In the genomic region with DNA sequence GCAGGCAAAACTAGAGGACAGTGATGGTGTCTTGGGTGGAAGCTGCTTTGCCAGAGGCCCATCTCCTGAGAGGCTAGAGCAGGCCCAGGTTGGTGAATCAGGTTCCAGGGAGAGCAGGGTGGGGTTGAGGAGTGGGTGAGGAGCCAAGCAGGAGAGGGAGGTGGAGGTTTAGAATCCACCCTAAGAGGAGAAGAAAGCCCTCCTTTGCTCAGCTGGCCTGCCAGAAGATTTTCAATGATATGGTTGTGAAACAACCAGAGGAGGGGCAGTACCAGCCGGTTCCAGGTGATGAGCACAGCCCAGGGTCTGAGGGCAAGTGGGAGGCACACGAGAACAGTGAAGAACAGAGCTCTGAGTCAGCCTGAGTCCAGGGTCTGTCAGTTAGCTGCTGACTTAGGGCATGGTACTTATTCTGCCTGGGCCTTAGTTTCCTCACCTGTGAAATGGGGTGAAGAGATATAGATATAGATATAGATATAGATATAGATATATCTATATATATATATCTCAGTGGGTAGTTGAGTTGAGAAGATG, we compare ENCODE assay signal across 18 cellular contexts. TPM values are rescaled to one million over a fixed set of nuclear protein-coding genes. Genes with fewer than 3 reads are reported as not detected.
DNase-seq lines count a peak whose midpoint lies in the region; ATAC-seq and TF ChIP-seq lines count a peak whose summit lies in the region.
"Had no signal": no experiment of that assay in that cellular context is flagged by ENCODE, and none has a peak within 500 bp of the region (broad histone marks: within the 10 kb centered on the region; RNA-seq: fewer than 3 reads in every experiment).

No MANE protein-coding gene starts in this region.

- H3K9ac ChIP-seq in GM23248 = no peak overlapping the region
- H3K9ac ChIP-seq: SK-N-SH had no signal

- no peak overlapping the region for H3K4me2 ChIP-seq in GM23248 (ENCODE audit: unreplicated experiment)
- H3K4me2 ChIP-seq: SK-N-SH had no signal

- no peaks in the 10 kb centered on the region for H3K27me3 Mint-ChIP-seq in WTC11 (ENCODE audit: low read depth)
- H3K27me3 Mint-ChIP-seq in memory B cell = no peaks in the 10 kb centered on the region
- H3K27me3 Mint-ChIP-seq in CD4-positive, alpha-beta memory T cell = no peaks in the 10 kb centered on the region
- H3K27me3 Mint-ChIP-seq: activated naive CD8-positive, alpha-beta T cell treated with anti-CD3 and anti-CD28 coated beads, Interleukin-2, amount 10 ng/mL, durations not matched to agents 7 days and 5 days; CD8-positive, alpha-beta memory T cell had no signal

- H3K4me3 Mint-ChIP-seq in WTC11 = no peak overlapping the region
- H3K4me3 Mint-ChIP-seq in memory B cell = no peak overlapping the region
- no peak overlapping the region for H3K4me3 Mint-ChIP-seq in CD4-positive, alpha-beta memory T cell
- H3K4me3 Mint-ChIP-seq: activated naive CD8-positive, alpha-beta T cell treated with anti-CD3 and anti-CD28 coated beads, Interleukin-2, amount 10 ng/mL, durations not matched to agents 7 days and 5 days; CD8-positive, alpha-beta memory T cell; HFFc6 had no signal

- H3K4me1 ChIP-seq in CD4-positive, alpha-beta memory T cell (ENCODE audit: insufficient read depth, low read length) = no peaks in the 10 kb centered on the region
- peaks cover 8% of the 10 kb centered on the region for H3K4me1 ChIP-seq in GM23248 (ENCODE audit: insufficient read depth)

- intact Hi-C loops in CD4-positive, alpha-beta memory T cell (cut with micrococcal nuclease) = no loop called here

- ATAC-seq in HG03432 (IDR thresholded peaks at IDR 0.05; ENCODE audit: unreplicated experiment) = peak; percentile 37
- no peak for ATAC-seq in WTC11
- ATAC-seq in memory B cell (ENCODE audit: low read depth) = no peak
- ATAC-seq in stimulated activated naive CD8-positive, alpha-beta T cell treated with anti-CD3 and anti-CD28 coated beads, Interleukin-15, Interleukin-2, amounts not matched to agents 100 U/mL and 50 U/mL, for 24 hours = peak; percentile 48
- no peak for ATAC-seq in GM19328 (IDR thresholded peaks at IDR 0.05; ENCODE audit: unreplicated experiment)

- no peaks in the 10 kb centered on the region for H3K27me3 ChIP-seq in CD4-positive, alpha-beta memory T cell (ENCODE audit: insufficient read depth, low read length)
- no peaks in the 10 kb centered on the region for H3K27me3 ChIP-seq in GM23248 (replicated peaks; ENCODE audit: insufficient read depth)

- H3K9me3 Mint-ChIP-seq in WTC11 = no peaks in the 10 kb centered on the region
- no peaks in the 10 kb centered on the region for H3K9me3 Mint-ChIP-seq in memory B cell
- peaks cover 0 to 2% (median 0%) of the 10 kb centered on the region in 8 donors for H3K9me3 Mint-ChIP-seq in CD4-positive, alpha-beta memory T cell
- H3K9me3 Mint-ChIP-seq: activated naive CD8-positive, alpha-beta T cell treated with anti-CD3 and anti-CD28 coated beads, Interleukin-2, amount 10 ng/mL, durations not matched to agents 7 days and 5 days; CD8-positive, alpha-beta memory T cell; HFFc6 had no signal

- H3K36me3 ChIP-seq in CD4-positive, alpha-beta memory T cell (ENCODE audit: insufficient read depth, low read length) = no peaks in the 10 kb centered on the region
- H3K36me3 ChIP-seq in GM23248 (ENCODE audit: low read depth) = no peaks in the 10 kb centered on the region
- H3K36me3 ChIP-seq: WERI-Rb-1 had no signal

- H2AFZ ChIP-seq in GM23248 = no peak overlapping the region

- peaks cover 38% of the 10 kb centered on the region for H3K4me1 Mint-ChIP-seq in WTC11
- peaks cover 56% of the 10 kb centered on the region for H3K4me1 Mint-ChIP-seq in memory B cell
- H3K4me1 Mint-ChIP-seq in CD4-positive, alpha-beta memory T cell = peaks cover 0 to 3% (median 0%) of the 10 kb centered on the region in 4 donors

- no peak for TF ChIP-seq CTCF in WTC11 (IDR thresholded peaks at IDR 0.05)

- no peaks in the 10 kb centered on the region for H3K9me2 ChIP-seq in GM23248 (ENCODE audit: insufficient read depth)
- H3K9me2 ChIP-seq: SK-N-SH had no signal

- no peaks in the 10 kb centered on the region for H3K9me3 ChIP-seq in CD4-positive, alpha-beta memory T cell (ENCODE audit: control insufficient read depth in 1 of 2, low read length in 2 of 2)
- no peaks in the 10 kb centered on the region for H3K9me3 ChIP-seq in GM23248 (ENCODE audit: low read depth)
- H3K9me3 ChIP-seq: SK-N-SH had no signal

- POLR2A ChIA-PET in WTC11 (lab: Charles Lee) = interaction anchor here (0.5 kb wide), 1 partner anchor 17 kb away, joined by 3 read pairs; no protein-coding TSS in a partner anchor
- POLR2A ChIA-PET in CD4-positive, alpha-beta memory T cell (lab: Charles Lee; ENCODE audit: partially characterized antibody) = no interaction called here

- no peak overlapping the region for H3K27ac ChIP-seq in CD4-positive, alpha-beta memory T cell (ENCODE audit: low read depth, low read length)
- H3K27ac ChIP-seq in GM23248 = no peak overlapping the region
- H3K27ac ChIP-seq: WERI-Rb-1 had no signal

- CTCF ChIA-PET in WTC11 (lab: Charles Lee) = interaction anchor here (0.9 kb wide), 1 partner anchor 105 kb away, joined by 3 read pairs; no protein-coding TSS in a partner anchor
- CTCF ChIA-PET in CD4-positive, alpha-beta memory T cell (lab: Charles Lee; ENCODE audit: partially characterized antibody) = no interaction called here

- H3K36me3 Mint-ChIP-seq in WTC11 (no peaks in the 10 kb centered on the region; the same call in 1 of the 2 replicates), memory B cell (peaks cover 3% of the 10 kb centered on the region)
- no peaks in the 10 kb centered on the region for H3K36me3 Mint-ChIP-seq in CD4-positive, alpha-beta memory T cell
- H3K36me3 Mint-ChIP-seq: activated naive CD8-positive, alpha-beta T cell treated with anti-CD3 and anti-CD28 coated beads, Interleukin-2, amount 10 ng/mL, durations not matched to agents 7 days and 5 days had no signal

- peak overlapping the region; percentile 47; the same call in 1 of the 2 replicates for H3K27ac Mint-ChIP-seq in WTC11
- peak overlapping the region; percentile 82 for H3K27ac Mint-ChIP-seq in memory B cell
- peak overlapping the region in 1 of 7 donors; percentile 26 for H3K27ac Mint-ChIP-seq in CD4-positive, alpha-beta memory T cell
- H3K27ac Mint-ChIP-seq: activated naive CD8-positive, alpha-beta T cell treated with anti-CD3 and anti-CD28 coated beads, Interleukin-2, amount 10 ng/mL, durations not matched to agents 7 days and 5 days; HFFc6 had no signal

- 85 to 89% methylated on average over 2 of the region's 2 CpGs for WGBS in GM23248 (ENCODE audit: low coverage in 1 of 2, low lambda C conversion rate in 2 of 2, missing lambda C conversion rate in 2 of 2), 2 experiments

- H3K79me2 ChIP-seq in GM23248 (ENCODE audit: insufficient read depth) = no peaks in the 10 kb centered on the region

- no peak overlapping the region for H3K4me3 ChIP-seq in CD4-positive, alpha-beta memory T cell (ENCODE audit: low read length in 2 of 2)
- no peak overlapping the region for H3K4me3 ChIP-seq in GM23248

- in situ Hi-C loops in GM23248 (cut with MboI) = no loop called here

- 0 out of 2 replicates have a peak, but pooled peaks cover 3% of the 10 kb centered on the region for H3F3A ChIP-seq in GM23248 (ENCODE audit: insufficient read depth)

- DNase-seq in WTC11 (ENCODE audit: low spot score) (no peak), memory B cell (ENCODE audit: low spot score in 2 of 2) (no peak), GM23248 (no peak)
- no peak for DNase-seq in stimulated activated naive CD8-positive, alpha-beta T cell treated with anti-CD3 and anti-CD28 coated beads, Interleukin-15, Interleukin-2, amounts not matched to agents 100 U/mL and 50 U/mL, for 24 hours
- no peak for DNase-seq in CD4-positive, alpha-beta memory T cell
- DNase-seq: activated CD8-positive, alpha-beta memory T cell treated with anti-CD3 and anti-CD28 coated beads, Interleukin-2, amount 50 U/mL, for 4 hours; activated naive CD8-positive, alpha-beta T cell treated with anti-CD3 and anti-CD28 coated beads, Interleukin-2, amount 10 ng/mL, durations not matched to agents 7 days and 5 days; CD8-positive, alpha-beta memory T cell; erythroblast; HFFc6; MM.1S; NCI-H2171; posterior cingulate gyrus; SK-N-SH; stimulated activated naive CD4-positive, alpha-beta T cell treated with Interleukin-2 at 50 U/mL for 16 hours; WERI-Rb-1 had no signal

- no peaks in the 10 kb centered on the region for H4K20me1 ChIP-seq in GM23248 (ENCODE audit: insufficient read depth)

TF ChIP-seq in WTC11, 78 proteins besides CTCF, POLR2A, EP300 and RAD21 (continues in another document):
- TF ChIP-seq ZNF317 (CRISPR knock-in tag; IDR thresholded peaks at IDR 0.05; ENCODE audit: borderline replicate concordance, low read depth) (no peak), JAZF1 (CRISPR knock-in tag; IDR thresholded peaks at IDR 0.05) (no peak), TEAD1 (CRISPR knock-in tag; IDR thresholded peaks at IDR 0.05) (no peak), JUN (CRISPR knock-in tag; IDR thresholded peaks at IDR 0.05) (no peak)
- TF ChIP-seq, protein P1, sequence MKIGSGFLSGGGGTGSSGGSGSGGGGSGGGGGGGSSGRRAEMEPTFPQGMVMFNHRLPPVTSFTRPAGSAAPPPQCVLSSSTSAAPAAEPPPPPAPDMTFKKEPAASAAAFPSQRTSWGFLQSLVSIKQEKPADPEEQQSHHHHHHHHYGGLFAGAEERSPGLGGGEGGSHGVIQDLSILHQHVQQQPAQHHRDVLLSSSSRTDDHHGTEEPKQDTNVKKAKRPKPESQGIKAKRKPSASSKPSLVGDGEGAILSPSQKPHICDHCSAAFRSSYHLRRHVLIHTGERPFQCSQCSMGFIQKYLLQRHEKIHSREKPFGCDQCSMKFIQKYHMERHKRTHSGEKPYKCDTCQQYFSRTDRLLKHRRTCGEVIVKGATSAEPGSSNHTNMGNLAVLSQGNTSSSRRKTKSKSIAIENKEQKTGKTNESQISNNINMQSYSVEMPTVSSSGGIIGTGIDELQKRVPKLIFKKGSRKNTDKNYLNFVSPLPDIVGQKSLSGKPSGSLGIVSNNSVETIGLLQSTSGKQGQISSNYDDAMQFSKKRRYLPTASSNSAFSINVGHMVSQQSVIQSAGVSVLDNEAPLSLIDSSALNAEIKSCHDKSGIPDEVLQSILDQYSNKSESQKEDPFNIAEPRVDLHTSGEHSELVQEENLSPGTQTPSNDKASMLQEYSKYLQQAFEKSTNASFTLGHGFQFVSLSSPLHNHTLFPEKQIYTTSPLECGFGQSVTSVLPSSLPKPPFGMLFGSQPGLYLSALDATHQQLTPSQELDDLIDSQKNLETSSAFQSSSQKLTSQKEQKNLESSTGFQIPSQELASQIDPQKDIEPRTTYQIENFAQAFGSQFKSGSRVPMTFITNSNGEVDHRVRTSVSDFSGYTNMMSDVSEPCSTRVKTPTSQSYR (CRISPR knock-in tag; IDR thresholded peaks at IDR 0.05) = no peak

RNA-seq across cellular contexts. Expression of gene PPARGC1B, which starts 17.8 kb away (rescaled TPM):
- total RNA-seq in WTC11 (2021) = 10.9 to 15.8 TPM (median 11.0 TPM) in 3 replicates
- total RNA-seq in CD4-positive, alpha-beta memory T cell = 1 to 10 TPM; 3.3 to 3.6 TPM
- polyA plus RNA-seq in CD4-positive, alpha-beta memory T cell = 1 to 10 TPM in 1 of 2 donors, under 1 TPM in 1; 0.29 to 3.0 TPM
- total RNA-seq in GM23248 (2014; rRNA removed; shearing (Covaris generic)) = under 0.01 TPM in 1 of 2 replicates, not detected in the other
- 0.05 and 0.13 TPM in 2 replicates for polyA plus RNA-seq in GM23248 (2016; fragmentation: Nextera tagmentation; extraction: Ambion mirVana)

Comparison
In these comparisons a context has a peak if more than half of its experiments do, and no peak if none do; other contexts are left out.
1. ATAC-seq: peak in HG03432 (single experiment) and stimulated activated naive CD8-positive, alpha-beta T cell treated with anti-CD3 and anti-CD28 coated beads, Interleukin-15, Interleukin-2, amounts not matched to agents 100 U/mL and 50 U/mL, for 24 hours (single experiment); none in WTC11 (single experiment), memory B cell (single experiment) and GM19328 (single experiment).